In the genomic region with DNA sequence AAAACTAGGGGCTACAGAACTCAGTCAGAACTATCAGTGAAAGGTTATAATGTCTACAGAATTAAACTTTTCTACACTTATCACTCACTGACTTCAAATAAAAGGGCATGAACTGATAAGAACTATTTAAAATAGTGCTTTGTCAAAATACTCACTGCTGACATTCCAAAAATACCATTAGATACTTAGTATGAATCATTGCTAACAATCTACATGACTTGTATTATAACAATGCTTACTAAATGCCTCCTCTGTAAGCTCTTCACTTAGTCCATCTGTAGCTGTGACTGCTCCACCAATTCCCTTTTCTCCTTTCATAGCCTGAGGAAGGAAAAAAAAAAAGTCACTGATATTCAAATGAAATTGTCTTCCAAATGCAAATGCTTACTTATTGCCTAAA, we compare ENCODE assay signal across 1 cellular context.
A peak's percentile ranks its signal among the peaks of the same experiment; 100 is the strongest.
TF ChIP-seq lines count a peak whose summit lies in the region.

No MANE protein-coding gene starts in this region.

TF ChIP-seq in IMR-90, 13 proteins besides CTCF, POLR2A, EP300 and RAD21:
- TF ChIP-seq FOS (IDR thresholded peaks at IDR 0.05; ENCODE audit: low read depth, low read length) (0 out of 2 replicates have a peak, but pooled peaks have one; percentile 18), MAFK (IDR thresholded peaks at IDR 0.05; ENCODE audit: low read depth, low read length) (peak; percentile 28; the same call in 1 of the 2 replicates), MAZ (IDR thresholded peaks at IDR 0.05; ENCODE audit: borderline replicate concordance, low read depth, low read length) (no peak)
TF ChIP-seq in IMR-90: peak in this region for 2.
